In the genomic region with DNA sequence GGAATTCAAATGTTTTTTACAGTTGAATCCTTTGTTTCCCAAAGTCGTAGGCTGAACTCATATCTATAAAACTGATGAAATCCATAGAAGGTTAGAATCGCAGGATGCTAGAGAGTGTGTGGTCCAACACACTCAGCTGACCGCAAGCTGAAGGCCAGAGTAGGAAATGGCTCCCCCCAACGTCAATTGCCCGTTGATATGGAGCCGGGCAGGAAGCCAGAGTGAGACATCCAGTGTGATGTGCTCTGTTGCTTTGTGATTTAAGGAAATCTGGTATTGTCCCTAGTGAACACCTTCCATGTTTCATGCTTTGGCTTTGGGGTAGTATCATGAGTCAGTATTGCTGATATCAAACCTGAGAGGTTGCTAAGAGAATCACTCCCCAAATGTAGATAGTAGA, we compare ENCODE assay signal across 20 cellular contexts. TPM values are rescaled to one million over a fixed set of nuclear protein-coding genes. Genes with fewer than 3 reads are reported as not detected.
DNase-seq lines count a peak whose midpoint lies in the region; ATAC-seq and TF ChIP-seq lines count a peak whose summit lies in the region.
"Had no signal": no experiment of that assay in that cellular context is flagged by ENCODE, and none has a peak within 500 bp of the region (broad histone marks: within the 10 kb centered on the region; RNA-seq: fewer than 3 reads in every experiment).

No MANE protein-coding gene starts in this region.

- TF ChIP-seq CTCF in fibroblast of pulmonary artery (IDR thresholded peaks at IDR 0.05; ENCODE audit: low read length, missing control alignments): peak; percentile 3
- no peak for TF ChIP-seq CTCF in psoas muscle (IDR thresholded peaks at IDR 0.05)

- H3K27ac ChIP-seq in psoas muscle: no peak overlapping the region
- H3K27ac ChIP-seq: BLaER1, SJCRH30, tibial nerve had no signal

- peak; percentile 80 for DNase-seq in HT1080 (ENCODE audit: low read depth)
- peak; percentile 28 for DNase-seq in SK-MEL-5 (ENCODE audit: low read depth, low spot score)
- peak; percentile 89 for DNase-seq in fibroblast of pulmonary artery (ENCODE audit: low read depth)
- DNase-seq in skeletal muscle cell (ENCODE audit: low read depth): peak; percentile 21
- DNase-seq in psoas muscle: no peak
- DNase-seq in T-helper 2 cell: no peak
- DNase-seq in DMS153 (lab: John Stamatoyannopoulos, UW): no peak
- DNase-seq: activated CD4-positive, alpha-beta T cell treated with anti-CD3 and anti-CD28 coated beads, Interleukin-2, amount 10 ng/mL, durations not matched to agents 7 days and 5 days; activated naive CD4-positive, alpha-beta T cell treated with Interleukin-2 at 50 U/mL for 16 hours; DMS 273 treated with DMSO at 0.1 percent for 48 hours; erythroblast; HCEC 1CT; islet precursor cell; NCI-H1930; NCI-H446 treated with DMSO at 0.1 percent for 48 hours; SJCRH30; stimulated activated CD4-positive, alpha-beta T cell treated with anti-CD3 and anti-CD28 coated beads, Interleukin-12 subunit alpha, Interleukin-12 subunit beta, amount 100 ng/mL, for 4 hours; T1000 had no signal

- peaks cover 0 to 11% (median 3%) of the 10 kb centered on the region in 3 donors for H3K27me3 ChIP-seq in psoas muscle (ENCODE audit: insufficient read depth in 3 of 3, low read length in 2 of 3)
- H3K27me3 ChIP-seq: BLaER1, SJCRH30 had no signal

- in situ Hi-C loops in SK-MEL-5 (cut with HindIII; ENCODE audit: low pct_unique_long_range_greater_than_20kb, low sequenced_read_pairs): no loop called here

- no peaks in the 10 kb centered on the region for H3K9me3 ChIP-seq in psoas muscle
- H3K9me3 ChIP-seq: BLaER1, tibial nerve had no signal

- intact Hi-C loops in psoas muscle (cut with DNase I): no loop called here

- H3K36me3 ChIP-seq in psoas muscle (ENCODE audit: insufficient read depth in 1 of 2, low read depth in 1 of 2): no peaks in the 10 kb centered on the region
- H3K36me3 ChIP-seq: BLaER1, SJCRH30, tibial nerve had no signal

- WGBS in psoas muscle, 3 donors: 46 to 50% (median 47%) methylated on average over 6 of the region's 6 CpGs

- H3K4me3 ChIP-seq in fibroblast of pulmonary artery (replicated peaks; ENCODE audit: low read depth, low read length): no peak overlapping the region
- no peak overlapping the region for H3K4me3 ChIP-seq in skeletal muscle cell (ENCODE audit: low read depth, low read length)
- H3K4me3 ChIP-seq in psoas muscle: no peak overlapping the region
- H3K4me3 ChIP-seq: BLaER1, SJCRH30, tibial nerve had no signal

- H3K4me1 ChIP-seq in psoas muscle: no peaks in the 10 kb centered on the region

- no peak for ATAC-seq in psoas muscle

RNA-seq across cellular contexts. Expression of a gene that starts 5.8 kb away (rescaled TPM):
- total RNA-seq in HT1080 (2014; rRNA removed; shearing (Covaris generic)): 1.9 and 2.4 TPM in 2 replicates
- 2.2 and 2.9 TPM in 2 replicates for polyA plus RNA-seq in HT1080 (2015; cell fraction: cytosol; rRNA removed)
- polyA plus RNA-seq in HT1080 (2015; cell fraction: nucleus; rRNA removed): 4.3 and 4.7 TPM in 2 replicates
- 1.1 and 1.6 TPM in 2 replicates for total RNA-seq in SK-MEL-5 (2014; rRNA removed; shearing (Covaris generic))
- polyA plus RNA-seq in SK-MEL-5 (2015; cell fraction: cytosol; rRNA removed): 1.6 and 1.9 TPM in 2 replicates
- polyA plus RNA-seq in SK-MEL-5 (2015; cell fraction: nucleus; rRNA removed): 2.9 and 3.3 TPM in 2 replicates
- 1 to 10 TPM; 1.1 to 1.3 (median 1.2) TPM for total RNA-seq in psoas muscle
- polyA plus RNA-seq in psoas muscle: 1 to 10 TPM in 1 of 3 donors, under 1 TPM in 2; 0.57 to 1.8 (median 0.62) TPM

Comparison
In these comparisons a context has a peak if more than half of its experiments do, and no peak if none do; other contexts are left out.
1. DNase-seq: peak in HT1080 (single experiment), SK-MEL-5 (single experiment), fibroblast of pulmonary artery (single experiment) and skeletal muscle cell (single experiment); none in psoas muscle (0 of 2), T-helper 2 cell (0 of 5) and DMS153 (single experiment).